In genomic region chr2:180735799-180736198, GRCh38 we compare ENCODE assay signal across 15 cellular contexts.
A peak's percentile ranks its signal among the peaks of the same experiment; 100 is the strongest.
DNase-seq lines count a peak whose midpoint lies in the region; ATAC-seq and TF ChIP-seq lines count a peak whose summit lies in the region.
"Had no signal": no experiment of that assay in that cellular context is flagged by ENCODE, and none has a peak within 500 bp of the region (broad histone marks: within the 10 kb centered on the region; RNA-seq: fewer than 3 reads in every experiment).

No MANE protein-coding gene starts in this region.

- H3K18ac ChIP-seq in mesendoderm (ENCODE audit: low read length), result peak overlapping the region; percentile 28

- no peak overlapping the region for H3K9ac ChIP-seq in mesendoderm (ENCODE audit: low read length)
- H3K9ac ChIP-seq in skeletal muscle tissue (ENCODE audit: low read depth in 1 of 3, low read length in 3 of 3), result no peak overlapping the region
- H3K9ac ChIP-seq: BLaER1 treated with 17β-estradiol and CSF1 and Interleukin-3, amounts not matched to agents 10 nM and 100 nM had no signal

- no peak overlapping the region for H2BK5ac ChIP-seq in mesendoderm (ENCODE audit: low read length)

- H3K79me1 ChIP-seq in mesendoderm (ENCODE audit: low read length), result no peaks in the 10 kb centered on the region

- no peak overlapping the region for H3K4ac ChIP-seq in mesendoderm (ENCODE audit: low read depth, low read length)

- no peak overlapping the region for H2BK15ac ChIP-seq in mesendoderm (replicated peaks; ENCODE audit: low read depth)

- H3K56ac ChIP-seq in mesendoderm (ENCODE audit: low read length), result no peak overlapping the region

- H3K79me2 ChIP-seq in mesendoderm (ENCODE audit: control insufficient read depth, insufficient read depth, low read length), result no peaks in the 10 kb centered on the region

- no peak overlapping the region for H2BK120ac ChIP-seq in mesendoderm (ENCODE audit: low read depth, low read length)

- intact Hi-C loops in psoas muscle (cut with DNase I), result loop anchor here in 1 of 2 donors (10.0 kb wide), 1 partner anchor 249 kb away; the partner anchor contains the start of gene UBE2E3

- H3K36me3 ChIP-seq in mesendoderm (ENCODE audit: control insufficient read depth, insufficient read depth, low read length) (no peaks in the 10 kb centered on the region), psoas muscle (ENCODE audit: insufficient read depth in 1 of 2, low read depth in 1 of 2) (no peaks in the 10 kb centered on the region), skeletal muscle tissue (ENCODE audit: control insufficient read depth in 3 of 3, insufficient read depth in 3 of 3, low read length in 3 of 3) (no peaks in the 10 kb centered on the region)
- H3K36me3 ChIP-seq: BLaER1 treated with 17β-estradiol and CSF1 and Interleukin-3, amounts not matched to agents 10 nM and 100 nM had no signal

- WGBS in mesendoderm (ENCODE audit: extremely low coverage, insufficient coverage, low lambda C conversion rate), result no CpG with 5 or more reads among the region's 2 CpGs
- whole genome bisulfite sequencing in psoas muscle, 3 donors, result 26 to 42% (median 30%) methylated on average over 2 of the region's 2 CpGs

- H3K4me3 ChIP-seq in mesendoderm (ENCODE audit: low read length) (no peak overlapping the region), psoas muscle (peak overlapping the region; percentile 11), skeletal muscle tissue (ENCODE audit: low read length in 3 of 3) (no peak overlapping the region)
- H3K4me3 ChIP-seq: A549; BLaER1 treated with 17β-estradiol and CSF1 and Interleukin-3, amounts not matched to agents 10 nM and 100 nM had no signal

- DNase-seq in mesendoderm (no peak), psoas muscle (peak in 1 of 2 donors; percentile 46), HCEC 1CT (no peak)
- DNase-seq: AML-193; Caco-2; Calu3; CD4-positive, alpha-beta T cell; CD8-positive, alpha-beta T cell; DMS79 treated with DMSO at 0.1 percent for 48 hours; GF-D8 had no signal

- TF ChIP-seq CTCF in psoas muscle (IDR thresholded peaks at IDR 0.05), result no peak

- H3K4me2 ChIP-seq in mesendoderm (ENCODE audit: low read length), result no peak overlapping the region
- H3K4me2 ChIP-seq: A549; BLaER1 treated with 17β-estradiol and CSF1 and Interleukin-3, amounts not matched to agents 10 nM and 100 nM had no signal

- H2AK5ac ChIP-seq in mesendoderm (ENCODE audit: low read length), result no peak overlapping the region

- no peaks in the 10 kb centered on the region for H3K4me1 ChIP-seq in mesendoderm (ENCODE audit: control insufficient read depth, low read depth, low read length)
- peaks cover 47% of the 10 kb centered on the region for H3K4me1 ChIP-seq in psoas muscle
- H3K4me1 ChIP-seq in skeletal muscle tissue (ENCODE audit: control insufficient read depth in 3 of 3, insufficient read depth in 3 of 3, low read length in 3 of 3), result peaks cover 11 to 39% (median 26%) of the 10 kb centered on the region in 3 donors
- H3K4me1 ChIP-seq: BLaER1 treated with 17β-estradiol and CSF1 and Interleukin-3, amounts not matched to agents 10 nM and 100 nM had no signal

- no peaks in the 10 kb centered on the region for H3K27me3 ChIP-seq in mesendoderm (ENCODE audit: insufficient read depth, low read length, poor library complexity)
- no peaks in the 10 kb centered on the region for H3K27me3 ChIP-seq in psoas muscle (ENCODE audit: insufficient read depth in 3 of 3, low read length in 2 of 3)
- no peaks in the 10 kb centered on the region for H3K27me3 ChIP-seq in skeletal muscle tissue (ENCODE audit: control insufficient read depth in 3 of 3, insufficient read depth in 3 of 3, low read length in 3 of 3)
- H3K27me3 ChIP-seq: BLaER1 treated with 17β-estradiol and CSF1 and Interleukin-3, amounts not matched to agents 10 nM and 100 nM had no signal

- H4K8ac ChIP-seq in mesendoderm (ENCODE audit: low read depth, low read length), result no peak overlapping the region

- H3K23ac ChIP-seq in mesendoderm (ENCODE audit: low read length), result no peak overlapping the region

- H3K27ac ChIP-seq in mesendoderm (ENCODE audit: low read depth, low read length), result no peak overlapping the region
- peak overlapping the region; percentile 72 for H3K27ac ChIP-seq in psoas muscle
- peak overlapping the region; percentile 67 for H3K27ac ChIP-seq in skeletal muscle tissue (ENCODE audit: low read depth, low read length)
- H3K27ac ChIP-seq: A549; BLaER1 treated with 17β-estradiol and CSF1 and Interleukin-3, amounts not matched to agents 10 nM and 100 nM; C4-2B had no signal

- H4K5ac ChIP-seq in mesendoderm (ENCODE audit: low read length), result no peak overlapping the region

- no peaks in the 10 kb centered on the region for H3K9me3 ChIP-seq in psoas muscle
- no peaks in the 10 kb centered on the region for H3K9me3 ChIP-seq in skeletal muscle tissue (ENCODE audit: control insufficient read depth in 3 of 3, low read length in 3 of 3)
- H3K9me3 ChIP-seq: A549; BLaER1 treated with 17β-estradiol and CSF1 and Interleukin-3, amounts not matched to agents 10 nM and 100 nM; Caco-2 had no signal

- ATAC-seq in psoas muscle (peak; percentile 75 to 87 (median 83)), GM19397 (IDR thresholded peaks at IDR 0.05; ENCODE audit: unreplicated experiment) (no peak)
- ATAC-seq: A549; CD8-positive, alpha-beta T cell had no signal
